ENCODE assay signal across 12 cellular contexts in the genomic region with DNA sequence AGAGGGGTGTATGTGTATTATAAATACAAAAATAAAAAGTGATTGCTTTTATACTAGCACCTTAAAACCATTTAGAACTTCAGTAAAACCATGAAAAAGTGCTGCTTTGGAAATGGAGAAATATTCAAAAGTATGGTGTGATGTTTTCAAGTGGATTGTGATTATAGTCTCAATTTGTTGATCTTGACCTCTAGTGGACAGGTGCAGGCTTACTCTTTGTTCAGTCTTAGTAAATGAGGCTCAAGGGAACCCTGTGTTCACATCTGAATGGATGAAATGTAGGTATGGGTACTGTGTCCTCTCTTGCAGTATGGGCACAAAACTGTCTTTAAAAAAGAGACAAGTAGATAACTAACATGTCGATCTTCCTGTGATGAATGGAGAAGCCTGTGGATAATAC.
A peak's percentile ranks its signal among the peaks of the same experiment; 100 is the strongest.
DNase-seq lines count a peak whose midpoint lies in the region; ATAC-seq and TF ChIP-seq lines count a peak whose summit lies in the region.
"Had no signal": no experiment of that assay in that cellular context is flagged by ENCODE, and none has a peak within 500 bp of the region (broad histone marks: within the 10 kb centered on the region; RNA-seq: fewer than 3 reads in every experiment).

No MANE protein-coding gene starts in this region.

- H3K36me3 Mint-ChIP-seq in chondrocyte (ENCODE audit: low read depth): no peaks in the 10 kb centered on the region
- no peaks in the 10 kb centered on the region for H3K36me3 Mint-ChIP-seq in activated T-helper 2 cell treated with anti-CD3 and anti-CD28 coated beads, Interferon-gamma antibody, Interleukin-2, Interleukin-4, amounts not matched to agents 10 μg/mL and 5 μg/mL and 100 μg/mL, durations not matched to agents 14 hours and 24 hours and 36 hours (ENCODE audit: low read depth)

- H3K36me3 ChIP-seq in psoas muscle (ENCODE audit: insufficient read depth in 1 of 2, low read depth in 1 of 2): no peaks in the 10 kb centered on the region
- H3K36me3 ChIP-seq: esophagus squamous epithelium, thoracic aorta had no signal

- WGBS in psoas muscle, 3 donors: 61 to 82% (median 71%) methylated on average over 1 of the region's 1 CpG

- H3K4me3 ChIP-seq in psoas muscle: no peak overlapping the region
- H3K4me3 ChIP-seq: esophagus squamous epithelium, thoracic aorta had no signal

- H3K27ac Mint-ChIP-seq in chondrocyte (ENCODE audit: unreplicated experiment): peak overlapping the region; percentile 1
- no peak overlapping the region for H3K27ac Mint-ChIP-seq in activated T-helper 2 cell treated with anti-CD3 and anti-CD28 coated beads, Interferon-gamma antibody, Interleukin-2, Interleukin-4, amounts not matched to agents 10 μg/mL and 5 μg/mL and 100 μg/mL, durations not matched to agents 14 hours and 24 hours and 36 hours
- H3K27ac Mint-ChIP-seq: T-cell had no signal

- peaks cover 22% of the 10 kb centered on the region for H3K4me1 Mint-ChIP-seq in chondrocyte (ENCODE audit: low read depth)
- no peaks in the 10 kb centered on the region for H3K4me1 Mint-ChIP-seq in activated T-helper 2 cell treated with anti-CD3 and anti-CD28 coated beads, Interferon-gamma antibody, Interleukin-2, Interleukin-4, amounts not matched to agents 10 μg/mL and 5 μg/mL and 100 μg/mL, durations not matched to agents 14 hours and 24 hours and 36 hours (ENCODE audit: low read depth)
- H3K4me1 Mint-ChIP-seq: T-cell had no signal

- H3K4me3 Mint-ChIP-seq in chondrocyte (ENCODE audit: unreplicated experiment): no peak overlapping the region
- H3K4me3 Mint-ChIP-seq in activated T-helper 2 cell treated with anti-CD3 and anti-CD28 coated beads, Interferon-gamma antibody, Interleukin-2, Interleukin-4, amounts not matched to agents 10 μg/mL and 5 μg/mL and 100 μg/mL, durations not matched to agents 14 hours and 24 hours and 36 hours (ENCODE audit: low read depth): no peak overlapping the region
- H3K4me3 Mint-ChIP-seq: T-cell had no signal

- peak; percentile 24 for DNase-seq in NCI-H774 (lab: John Stamatoyannopoulos, UW)
- no peak for DNase-seq in chondrocyte (ENCODE audit: low spot score)
- DNase-seq in psoas muscle: no peak
- DNase-seq in activated effector memory CD4-positive, alpha-beta T cell treated with anti-CD3 and anti-CD28 coated beads, Interleukin-2, amount 50 U/mL, for 16 hours: no peak
- no peak for DNase-seq in activated T-helper 2 cell treated with anti-CD3 and anti-CD28 coated beads, Interferon-gamma antibody, Interleukin-2, Interleukin-4, amounts not matched to agents 10 μg/mL and 5 μg/mL and 100 μg/mL, durations not matched to agents 14 hours and 24 hours and 36 hours (ENCODE audit: low spot score)
- DNase-seq: activated CD4-positive, alpha-beta T cell treated with anti-CD3 and anti-CD28 coated beads for 48 hours; DMS 273 treated with DMSO at 0.1 percent for 48 hours; esophagus squamous epithelium; T-cell had no signal

- peak; percentile 13; the same call in 1 of the 2 replicates for TF ChIP-seq CTCF in GM12874 (IDR thresholded peaks at IDR 0.05; ENCODE audit: insufficient read depth, low read depth, low read length)
- no peak for TF ChIP-seq CTCF in chondrocyte (IDR thresholded peaks at IDR 0.05)
- peak; percentile 15 for TF ChIP-seq CTCF in psoas muscle (IDR thresholded peaks at IDR 0.05)

- H3K27me3 ChIP-seq in psoas muscle (ENCODE audit: insufficient read depth in 3 of 3, low read length in 2 of 3): no peaks in the 10 kb centered on the region
- H3K27me3 ChIP-seq: esophagus squamous epithelium had no signal

- no peak for ATAC-seq in psoas muscle
- no peak for ATAC-seq in GM18870 (IDR thresholded peaks at IDR 0.05; ENCODE audit: unreplicated experiment)
- ATAC-seq: T-cell had no signal

- no peak overlapping the region for H3K27ac ChIP-seq in psoas muscle
- H3K27ac ChIP-seq: esophagus squamous epithelium, thoracic aorta had no signal

- intact Hi-C loops in psoas muscle (cut with DNase I): loop anchor here in 1 of 2 donors (10.0 kb wide), 1 partner anchor 105 kb away; no protein-coding TSS in a partner anchor
- intact Hi-C loops in activated T-helper 2 cell treated with anti-CD3 and anti-CD28 coated beads, Interferon-gamma antibody, Interleukin-2, Interleukin-4, amounts not matched to agents 10 μg/mL and 5 μg/mL and 100 μg/mL, durations not matched to agents 14 hours and 24 hours and 36 hours (cut with micrococcal nuclease): no loop called here

- H3K9me3 Mint-ChIP-seq in chondrocyte (ENCODE audit: low read depth): no peaks in the 10 kb centered on the region
- H3K9me3 Mint-ChIP-seq in activated T-helper 2 cell treated with anti-CD3 and anti-CD28 coated beads, Interferon-gamma antibody, Interleukin-2, Interleukin-4, amounts not matched to agents 10 μg/mL and 5 μg/mL and 100 μg/mL, durations not matched to agents 14 hours and 24 hours and 36 hours: no peaks in the 10 kb centered on the region
- H3K9me3 Mint-ChIP-seq: T-cell had no signal

- no peaks in the 10 kb centered on the region for H3K4me1 ChIP-seq in psoas muscle
- H3K4me1 ChIP-seq: esophagus squamous epithelium had no signal

- H3K9me3 ChIP-seq in psoas muscle: no peaks in the 10 kb centered on the region
- H3K9me3 ChIP-seq: esophagus squamous epithelium, thoracic aorta had no signal

- no peaks in the 10 kb centered on the region for H3K27me3 Mint-ChIP-seq in chondrocyte (ENCODE audit: low read depth)
- peaks cover 14% of the 10 kb centered on the region for H3K27me3 Mint-ChIP-seq in activated T-helper 2 cell treated with anti-CD3 and anti-CD28 coated beads, Interferon-gamma antibody, Interleukin-2, Interleukin-4, amounts not matched to agents 10 μg/mL and 5 μg/mL and 100 μg/mL, durations not matched to agents 14 hours and 24 hours and 36 hours (ENCODE audit: low read depth)
- H3K27me3 Mint-ChIP-seq: T-cell had no signal
